In genomic region chr4:74623041-74623440, GRCh38 we compare ENCODE assay signal across 8 cellular contexts.
DNase-seq lines count a peak whose midpoint lies in the region; ATAC-seq and TF ChIP-seq lines count a peak whose summit lies in the region.

No MANE protein-coding gene starts in this region.

- no peaks in the 10 kb centered on the region for H4K20me1 ChIP-seq in mammary epithelial cell (ENCODE audit: insufficient read depth, low read length)

- BruUV-seq in mammary epithelial cell (replicated peaks; lab: Mats Ljungman, UMichigan): no TSS peak

- H3K9ac ChIP-seq in mammary epithelial cell (ENCODE audit: insufficient read depth, low read length): no peak overlapping the region

- H3K27me3 ChIP-seq in mammary epithelial cell (ENCODE audit: insufficient read depth, low read length): no peaks in the 10 kb centered on the region

- H3K36me3 ChIP-seq in mammary epithelial cell (ENCODE audit: insufficient read depth, low read length) (no peaks in the 10 kb centered on the region), mucosa of descending colon (ENCODE audit: low read depth) (no peaks in the 10 kb centered on the region)

- H3K27ac ChIP-seq in mammary epithelial cell (ENCODE audit: insufficient read depth, low read depth, low read length): peak overlapping the region; percentile 91

- H2AFZ ChIP-seq in mammary epithelial cell (ENCODE audit: low read depth, low read length): no peak overlapping the region

- in situ Hi-C loops in ACHN (cut with HindIII; ENCODE audit: low pct_ligation_motif_present, low pct_unique_long_range_greater_than_20kb, low sequenced_read_pairs): no loop called here
- in situ Hi-C loops in mammary epithelial cell (cut with MboI; ENCODE audit: low sequenced_read_pairs in 2 of 2): no loop called here

- dilution Hi-C loops in mammary epithelial cell (cut with HindIII; ENCODE audit: low sequenced_read_pairs): loop anchor here (5.0 kb wide), 1 partner anchor 76 kb away; no protein-coding TSS in a partner anchor

- H3K4me1 ChIP-seq in mammary epithelial cell (ENCODE audit: insufficient read depth, low read length): peaks cover 75% of the 10 kb centered on the region
- peaks cover 28% of the 10 kb centered on the region for H3K4me1 ChIP-seq in mucosa of descending colon (ENCODE audit: low read depth)

- H3K79me2 ChIP-seq in mammary epithelial cell (ENCODE audit: insufficient read depth, low read length): no peaks in the 10 kb centered on the region

- DNase-seq in ACHN: peak; percentile 72
- DNase-seq in NCI-H460 (ENCODE audit: extremely low read depth, low read depth): peak; percentile 47
- DNase-seq in mammary epithelial cell: peak; percentile 52
- DNase-seq in mucosa of descending colon: peak in 1 of 3 donors; percentile 76
- DNase-seq in NK-92 treated with Interleukin-12 subunit alpha and Interleukin-12 subunit beta, amount 100 ng/mL, for 24 hours (lab: John Stamatoyannopoulos, UW): no peak

- intact Hi-C loops in mammary epithelial cell (cut with micrococcal nuclease): loop anchor here (1.0 kb wide), 4 partner anchors 48 to 247 kb away; no protein-coding TSS in a partner anchor
- intact Hi-C loops in mucosa of descending colon (cut with DNase I, micrococcal nuclease): no loop called here

- CTCF ChIA-PET in mammary epithelial cell (lab: Charles Lee; ENCODE audit: low non-redundant PET): no interaction called here

- TF ChIP-seq CTCF in GM12875 (IDR thresholded peaks at IDR 0.05; ENCODE audit: borderline replicate concordance, insufficient read depth, low read depth, low read length) (peak; percentile 44; the same call in 1 of the 2 replicates), mammary epithelial cell (conservative IDR thresholded peaks at IDR 0.05 in 1 of 2, IDR thresholded peaks at IDR 0.05 in 1 of 2; ENCODE audit: extremely low read depth in 1 of 2, insufficient read depth in 1 of 2, low read depth in 1 of 2, low read length in 2 of 2) (peak; percentile 50 to 64), mucosa of descending colon (IDR thresholded peaks at IDR 0.05) (no peak)

- WGBS in mammary epithelial cell (ENCODE audit: low coverage, missing lambda C conversion rate): 65% methylated on average over 3 of the region's 3 CpGs

- no peak overlapping the region for H3K4me2 ChIP-seq in mammary epithelial cell (ENCODE audit: insufficient read depth, low read depth, low read length)

- ATAC-seq in HG02852 (IDR thresholded peaks at IDR 0.05; ENCODE audit: unreplicated experiment) (peak; percentile 81), mucosa of descending colon (peak; percentile 74), GM21447 (IDR thresholded peaks at IDR 0.05; ENCODE audit: unreplicated experiment) (no peak)

- H3K9me3 ChIP-seq in mammary epithelial cell (replicated peaks; ENCODE audit: insufficient read depth, low read length) (no peaks in the 10 kb centered on the region), mucosa of descending colon (no peaks in the 10 kb centered on the region)

- H3K4me3 ChIP-seq in GM12875 (ENCODE audit: low read depth, low read length) (no peak overlapping the region), mammary epithelial cell (replicated peaks in 1 of 3; ENCODE audit: insufficient read depth in 1 of 3, low read depth in 2 of 3, low read length in 3 of 3) (no peak overlapping the region), mucosa of descending colon (no peak overlapping the region)
